ENCODE assay signal across 8 cellular contexts in genomic region chr15:68819451-68820204, GRCh38. TPM values are rescaled to one million over a fixed set of nuclear protein-coding genes. Genes with fewer than 3 reads are reported as not detected.
DNase-seq lines count a peak whose midpoint lies in the region; ATAC-seq and TF ChIP-seq lines count a peak whose summit lies in the region.

No MANE protein-coding gene starts in this region.

- H3K4me3 ChIP-seq in BJ (ENCODE audit: low read depth, low read length) (peak overlapping the region; percentile 99), GM23338 (peak overlapping the region; percentile 99), PC-9 (peak overlapping the region; percentile 89), osteoblast (ENCODE audit: insufficient read depth, low read length) (peak overlapping the region; percentile 93)

- no peaks in the 10 kb centered on the region for H3K27me3 ChIP-seq in BJ (ENCODE audit: control insufficient read depth, insufficient read depth, low read length)
- peaks cover 42% of the 10 kb centered on the region for H3K27me3 ChIP-seq in GM23338 (ENCODE audit: insufficient read depth)
- no peaks in the 10 kb centered on the region for H3K27me3 ChIP-seq in PC-9 (ENCODE audit: insufficient read depth, low read depth)
- H3K27me3 ChIP-seq in osteoblast (ENCODE audit: insufficient read depth, low read length) = no peaks in the 10 kb centered on the region

- DNase-seq in BJ (ENCODE audit: low read depth) (no peak), GM23338 (ENCODE audit: low spot score) (peak; percentile 75), PC-9 (peak in 1 of 2 experiments; percentile 36), glomerular visceral epithelial cell (ENCODE audit: extremely low spot score) (peak; percentile 53), osteoblast (ENCODE audit: insufficient read length, low spot score, missing footprints) (peak; percentile 95)
- DNase-seq in activated naive CD4-positive, alpha-beta T cell treated with anti-CD3 and anti-CD28 coated beads, Interleukin-2, amount 50 U/mL, for 72 hours (ENCODE audit: low spot score in 2 of 2) = peak in 1 of 2 donors; percentile 40

- no peaks in the 10 kb centered on the region for H3K9me2 ChIP-seq in GM23338 (ENCODE audit: insufficient read depth)
- no peaks in the 10 kb centered on the region for H3K9me2 ChIP-seq in PC-9 (ENCODE audit: insufficient read depth)

- POLR2A ChIA-PET in BJ (lab: Charles Lee) (no interaction called here), PC-9 (lab: Charles Lee; ENCODE audit: unreplicated experiment) (interaction anchor here (0.5 kb wide), 1 partner anchor 38 kb away, joined by 3 read pairs; no protein-coding TSS in a partner anchor)

- H3K4me3 Mint-ChIP-seq in GM23338 = peak overlapping the region; percentile 95

- no peaks in the 10 kb centered on the region for H3K9me3 ChIP-seq in PC-9 (ENCODE audit: insufficient read depth, low read depth)
- no peaks in the 10 kb centered on the region for H3K9me3 ChIP-seq in osteoblast (ENCODE audit: low read depth, low read length)

- peak overlapping the region; percentile 97 for H3K27ac ChIP-seq in GM23338 (ENCODE audit: low read depth)
- H3K27ac ChIP-seq in PC-9 = peak overlapping the region; percentile 87
- H3K27ac ChIP-seq in osteoblast (ENCODE audit: low read depth, low read length) = peak overlapping the region; percentile 89

- H3K79me2 ChIP-seq in GM23338 (replicated peaks; ENCODE audit: insufficient read depth) (peaks cover 74% of the 10 kb centered on the region), PC-9 (ENCODE audit: low read depth) (peaks cover 85% of the 10 kb centered on the region), osteoblast (ENCODE audit: insufficient read depth, low read length) (peaks cover 66% of the 10 kb centered on the region)

- ATAC-seq in GM23338 (peak; percentile 1; the same call in 2 of the 3 replicates), GM21390 (IDR thresholded peaks at IDR 0.05; ENCODE audit: unreplicated experiment) (no peak), HG02870 (IDR thresholded peaks at IDR 0.05; ENCODE audit: unreplicated experiment) (no peak)
- no peak for ATAC-seq in activated naive CD4-positive, alpha-beta T cell treated with anti-CD3 and anti-CD28 coated beads, Interleukin-2, amount 50 U/mL, for 72 hours

- H3K4me1 ChIP-seq in GM23338 (ENCODE audit: insufficient read depth) (peaks cover 46% of the 10 kb centered on the region), PC-9 (replicated peaks; ENCODE audit: insufficient read depth) (peaks cover 33% of the 10 kb centered on the region), osteoblast (ENCODE audit: insufficient read depth, low read length) (peaks cover 26% of the 10 kb centered on the region)

- H3K27ac Mint-ChIP-seq in GM23338 = peak overlapping the region; percentile 96
- peak overlapping the region; percentile 95 to 100 for H3K27ac Mint-ChIP-seq in activated naive CD4-positive, alpha-beta T cell treated with anti-CD3 and anti-CD28 coated beads, Interleukin-2, amount 50 U/mL, for 72 hours

- H3F3A ChIP-seq in GM23338 (replicated peaks; ENCODE audit: low read depth) (peaks cover 4% of the 10 kb centered on the region; the same call in 1 of the 2 replicates), PC-9 (ENCODE audit: insufficient read depth, low read depth) (peaks cover 14% of the 10 kb centered on the region; the same call in 1 of the 2 replicates)

- H2AFZ ChIP-seq in GM23338 (no peak overlapping the region), PC-9 (peak overlapping the region; percentile 72), osteoblast (ENCODE audit: low read length) (peak overlapping the region; percentile 94)

- no peak for TF ChIP-seq CTCF in BJ (IDR thresholded peaks at IDR 0.05; ENCODE audit: insufficient read depth, low read depth, low read length)
- no peak for TF ChIP-seq CTCF in GM23338 (conservative IDR thresholded peaks at IDR 0.05; ENCODE audit: low read depth in 2 of 2)
- no peak for TF ChIP-seq CTCF in PC-9 (conservative IDR thresholded peaks at IDR 0.05)
- TF ChIP-seq CTCF in osteoblast (IDR thresholded peaks at IDR 0.05; ENCODE audit: extremely low read depth, low read depth, low read length) = no peak

- H3K36me3 ChIP-seq in BJ (ENCODE audit: control insufficient read depth, insufficient read depth, low read length) (no peaks in the 10 kb centered on the region), GM23338 (ENCODE audit: insufficient read depth) (no peaks in the 10 kb centered on the region), PC-9 (ENCODE audit: low read depth) (no peaks in the 10 kb centered on the region; the same call in 1 of the 2 replicates), osteoblast (ENCODE audit: insufficient read depth, low read length) (no peaks in the 10 kb centered on the region)

- CTCF ChIA-PET in BJ (lab: Yijun Ruan, JAX) (interaction anchor here (0.9 kb wide), 1 partner anchor 41 kb away, joined by 3 read pairs; no protein-coding TSS in a partner anchor), PC-9 (lab: Charles Lee) (no interaction called here)

- BruUV-seq in PC-9 (replicated peaks; lab: Mats Ljungman, UMichigan) = TSS peak; percentile 26

- H4K20me1 ChIP-seq in GM23338 (replicated peaks; ENCODE audit: insufficient read depth) (peaks cover 50% of the 10 kb centered on the region), PC-9 (ENCODE audit: insufficient read depth) (peaks cover 22% of the 10 kb centered on the region), osteoblast (ENCODE audit: insufficient read depth, low read length) (peaks cover 11% of the 10 kb centered on the region)

- intact Hi-C loops in PC-9 (cut with micrococcal nuclease; ENCODE audit: unreplicated experiment) = loop anchor here (2.0 kb wide), 1 partner anchor 55 kb away; no protein-coding TSS in a partner anchor

- peaks cover 40% of the 10 kb centered on the region for H3K4me1 Mint-ChIP-seq in GM23338

- no peaks in the 10 kb centered on the region; the same call in 2 of the 3 replicates for H3K9me3 Mint-ChIP-seq in GM23338
- H3K9me3 Mint-ChIP-seq in activated naive CD4-positive, alpha-beta T cell treated with anti-CD3 and anti-CD28 coated beads, Interleukin-2, amount 50 U/mL, for 72 hours = no peaks in the 10 kb centered on the region

- H3K36me3 Mint-ChIP-seq in GM23338 (ENCODE audit: low read depth) = peaks cover 25% of the 10 kb centered on the region
- H3K36me3 Mint-ChIP-seq in activated naive CD4-positive, alpha-beta T cell treated with anti-CD3 and anti-CD28 coated beads, Interleukin-2, amount 50 U/mL, for 72 hours = peaks cover 23 to 32% of the 10 kb centered on the region in 2 donors

- peaks cover 53% of the 10 kb centered on the region for H3K27me3 Mint-ChIP-seq in GM23338 (ENCODE audit: insufficient read depth, low read depth, poor library complexity)

- H3K4me2 ChIP-seq in GM23338 = peak overlapping the region; percentile 100
- peak overlapping the region; percentile 73 for H3K4me2 ChIP-seq in PC-9
- peak overlapping the region; percentile 100 for H3K4me2 ChIP-seq in osteoblast (ENCODE audit: insufficient read depth, low read length)

TF ChIP-seq in GM23338, 12 proteins besides CTCF, POLR2A, EP300 and RAD21:
- TF ChIP-seq CREB1 (CRISPR knock-in tag; IDR thresholded peaks at IDR 0.05; ENCODE audit: low read depth) (no peak), JUNB (IDR thresholded peaks at IDR 0.05; ENCODE audit: unreplicated experiment) (no peak), ZNF331 (CRISPR knock-in tag; IDR thresholded peaks at IDR 0.05; ENCODE audit: low read depth) (no peak), STAT1 (IDR thresholded peaks at IDR 0.05; ENCODE audit: unreplicated experiment) (no peak), ZNF114 (CRISPR knock-in tag; IDR thresholded peaks at IDR 0.05) (no peak), POLR2AphosphoS5 (IDR thresholded peaks at IDR 0.05; ENCODE audit: low read depth) (no peak; the same call in 1 of the 2 replicates), EZH2phosphoT487 (IDR thresholded peaks at IDR 0.05; ENCODE audit: unreplicated experiment) (no peak)

RNA-seq across cellular contexts. Expression of gene ANP32A, which starts 1.1 kb away (rescaled TPM):
- polyA plus RNA-seq in BJ (2011; rRNA removed) (36.2 and 60.3 TPM in 2 replicates), GM23338 (2016; fragmentation: Nextera tagmentation; extraction: Ambion mirVana) (291 and 304 TPM in 2 replicates)
- polyA minus RNA-seq in BJ (2011; rRNA and poly(A)+ RNA removed) = 16.6 and 22.4 TPM in 2 replicates
- total RNA-seq in GM23338 (2014; rRNA removed; shearing (Covaris generic)) = 190 and 204 TPM in 2 replicates
- total RNA-seq in PC-9 (2021) (151 and 182 TPM in 2 replicates), osteoblast (27.4 and 29.7 TPM in 2 replicates)
- 100 to 1,000 TPM; 136 to 237 TPM for total RNA-seq in activated naive CD4-positive, alpha-beta T cell treated with anti-CD3 and anti-CD28 coated beads, Interleukin-2, amount 50 U/mL, for 72 hours
